1 cellular context compared by ENCODE assay signal in the genomic region with DNA sequence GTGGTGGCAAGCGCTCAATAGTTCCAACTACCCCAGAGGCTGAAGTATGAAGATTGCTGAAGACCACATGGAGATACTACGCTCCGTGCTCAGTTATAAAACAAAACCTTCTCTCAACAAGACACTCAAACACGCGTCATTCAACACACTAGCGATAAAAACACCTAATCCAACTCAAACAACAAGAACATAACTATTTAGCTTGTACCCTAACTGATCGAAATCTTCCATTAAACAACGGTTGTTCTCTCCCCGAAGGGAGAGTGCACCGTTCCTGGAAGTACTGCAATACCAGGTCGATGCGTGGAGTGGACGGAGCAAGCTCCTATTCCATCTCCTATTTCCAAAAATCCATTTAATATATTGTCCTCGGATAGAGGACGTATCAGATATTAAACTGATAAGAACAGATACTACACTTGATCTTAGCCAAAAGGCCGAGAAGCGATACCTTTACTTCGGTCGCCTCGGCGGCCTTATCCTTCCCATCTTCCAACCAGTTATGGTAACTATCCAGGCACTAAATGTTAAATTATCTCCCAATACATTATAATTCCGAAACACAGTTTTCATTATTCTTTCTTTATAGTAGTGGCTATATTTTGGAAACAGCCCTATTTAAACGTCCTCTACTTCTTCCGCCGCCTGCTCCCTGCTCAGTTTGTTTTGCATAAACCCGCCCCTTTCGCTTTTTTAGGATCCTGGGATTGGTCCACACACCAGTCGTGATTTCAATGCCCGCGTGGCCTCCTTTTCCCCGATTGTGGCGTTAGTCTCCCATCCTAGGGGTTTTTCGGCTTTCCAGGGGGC.
A peak's percentile ranks its signal among the peaks of the same experiment; 100 is the strongest.
TF ChIP-seq lines count a peak whose summit lies in the region.

No MANE protein-coding gene starts in this region.

TF ChIP-seq in neural cell, 6 proteins besides CTCF, POLR2A, EP300 and RAD21 (continued from another document):
- peak; percentile 88 for TF ChIP-seq REST (IDR thresholded peaks at IDR 0.05; ENCODE audit: borderline replicate concordance)
- TF ChIP-seq MXI1 (conservative IDR thresholded peaks at IDR 0.05; ENCODE audit: poor library complexity, severe bottlenecking), result peak; percentile 94
- no peak for TF ChIP-seq EZH2 (IDR thresholded peaks at IDR 0.05; ENCODE audit: borderline replicate concordance, insufficient read depth, low read length, poor library complexity, severe bottlenecking)
- peak; percentile 30 for TF ChIP-seq TAF1 (IDR thresholded peaks at IDR 0.05; ENCODE audit: low read depth)
